1 cellular context compared by ENCODE assay signal in genomic region chr1:185096531-185096930, GRCh38.
TF ChIP-seq lines count a peak whose summit lies in the region.

No MANE protein-coding gene starts in this region.

TF ChIP-seq in WTC11, 78 proteins besides CTCF, POLR2A, EP300 and RAD21 (continued from another document):
- TF ChIP-seq ZNF138 (CRISPR knock-in tag; conservative IDR thresholded peaks at IDR 0.05) (no peak), ARID4B (CRISPR knock-in tag; IDR thresholded peaks at IDR 0.05; ENCODE audit: borderline replicate concordance) (no peak), SOX15 (CRISPR knock-in tag; IDR thresholded peaks at IDR 0.05) (no peak), TEAD1 (CRISPR knock-in tag; IDR thresholded peaks at IDR 0.05) (no peak), MAX (CRISPR knock-in tag; IDR thresholded peaks at IDR 0.05) (no peak), ELF4 (CRISPR knock-in tag; IDR thresholded peaks at IDR 0.05; ENCODE audit: low read depth) (no peak)
- TF ChIP-seq, protein P1, sequence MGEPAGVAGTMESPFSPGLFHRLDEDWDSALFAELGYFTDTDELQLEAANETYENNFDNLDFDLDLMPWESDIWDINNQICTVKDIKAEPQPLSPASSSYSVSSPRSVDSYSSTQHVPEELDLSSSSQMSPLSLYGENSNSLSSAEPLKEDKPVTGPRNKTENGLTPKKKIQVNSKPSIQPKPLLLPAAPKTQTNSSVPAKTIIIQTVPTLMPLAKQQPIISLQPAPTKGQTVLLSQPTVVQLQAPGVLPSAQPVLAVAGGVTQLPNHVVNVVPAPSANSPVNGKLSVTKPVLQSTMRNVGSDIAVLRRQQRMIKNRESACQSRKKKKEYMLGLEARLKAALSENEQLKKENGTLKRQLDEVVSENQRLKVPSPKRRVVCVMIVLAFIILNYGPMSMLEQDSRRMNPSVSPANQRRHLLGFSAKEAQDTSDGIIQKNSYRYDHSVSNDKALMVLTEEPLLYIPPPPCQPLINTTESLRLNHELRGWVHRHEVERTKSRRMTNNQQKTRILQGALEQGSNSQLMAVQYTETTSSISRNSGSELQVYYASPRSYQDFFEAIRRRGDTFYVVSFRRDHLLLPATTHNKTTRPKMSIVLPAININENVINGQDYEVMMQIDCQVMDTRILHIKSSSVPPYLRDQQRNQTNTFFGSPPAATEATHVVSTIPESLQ (CRISPR knock-in tag; IDR thresholded peaks at IDR 0.05), result no peak
